In the genomic region with DNA sequence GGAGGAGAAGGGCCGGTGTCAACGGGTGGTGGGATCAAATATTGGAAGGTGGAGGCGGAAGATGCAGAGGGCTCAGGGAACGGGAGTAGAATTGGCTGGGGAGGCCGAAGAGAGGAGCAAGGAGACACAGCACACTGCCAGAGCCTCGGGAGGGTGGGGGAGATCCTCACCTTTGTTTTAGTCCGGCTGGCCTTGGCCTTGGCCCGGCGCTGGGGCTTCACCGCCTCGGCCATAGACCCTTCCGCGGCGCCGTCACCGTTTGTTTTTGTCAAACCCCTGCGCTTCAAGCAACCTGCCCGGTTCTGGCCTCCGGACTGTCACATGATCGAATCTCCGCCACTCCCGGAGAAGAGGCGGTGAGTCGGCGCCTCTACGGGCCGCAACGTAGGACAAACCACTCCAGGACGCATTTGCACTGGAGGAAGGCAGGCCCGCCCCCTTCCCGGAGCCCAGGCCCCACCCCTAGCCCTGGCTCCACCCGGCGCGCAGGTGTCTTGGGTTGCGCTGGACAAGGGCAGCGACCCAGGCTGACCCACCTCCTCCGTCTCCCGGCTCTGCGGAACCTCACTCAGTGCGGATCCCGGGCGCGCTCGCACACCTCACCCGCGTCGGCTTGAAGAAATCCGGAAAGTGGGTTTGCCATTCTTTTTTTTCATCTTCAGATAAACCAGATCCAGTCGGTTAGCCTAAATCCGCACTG, we compare ENCODE assay signal across 8 cellular contexts. TPM values are rescaled to one million over a fixed set of nuclear protein-coding genes. Genes with fewer than 3 reads are reported as not detected.
A peak's percentile ranks its signal among the peaks of the same experiment; 100 is the strongest.
DNase-seq lines count a peak whose midpoint lies in the region; ATAC-seq and TF ChIP-seq lines count a peak whose summit lies in the region.

A gene with protein sequence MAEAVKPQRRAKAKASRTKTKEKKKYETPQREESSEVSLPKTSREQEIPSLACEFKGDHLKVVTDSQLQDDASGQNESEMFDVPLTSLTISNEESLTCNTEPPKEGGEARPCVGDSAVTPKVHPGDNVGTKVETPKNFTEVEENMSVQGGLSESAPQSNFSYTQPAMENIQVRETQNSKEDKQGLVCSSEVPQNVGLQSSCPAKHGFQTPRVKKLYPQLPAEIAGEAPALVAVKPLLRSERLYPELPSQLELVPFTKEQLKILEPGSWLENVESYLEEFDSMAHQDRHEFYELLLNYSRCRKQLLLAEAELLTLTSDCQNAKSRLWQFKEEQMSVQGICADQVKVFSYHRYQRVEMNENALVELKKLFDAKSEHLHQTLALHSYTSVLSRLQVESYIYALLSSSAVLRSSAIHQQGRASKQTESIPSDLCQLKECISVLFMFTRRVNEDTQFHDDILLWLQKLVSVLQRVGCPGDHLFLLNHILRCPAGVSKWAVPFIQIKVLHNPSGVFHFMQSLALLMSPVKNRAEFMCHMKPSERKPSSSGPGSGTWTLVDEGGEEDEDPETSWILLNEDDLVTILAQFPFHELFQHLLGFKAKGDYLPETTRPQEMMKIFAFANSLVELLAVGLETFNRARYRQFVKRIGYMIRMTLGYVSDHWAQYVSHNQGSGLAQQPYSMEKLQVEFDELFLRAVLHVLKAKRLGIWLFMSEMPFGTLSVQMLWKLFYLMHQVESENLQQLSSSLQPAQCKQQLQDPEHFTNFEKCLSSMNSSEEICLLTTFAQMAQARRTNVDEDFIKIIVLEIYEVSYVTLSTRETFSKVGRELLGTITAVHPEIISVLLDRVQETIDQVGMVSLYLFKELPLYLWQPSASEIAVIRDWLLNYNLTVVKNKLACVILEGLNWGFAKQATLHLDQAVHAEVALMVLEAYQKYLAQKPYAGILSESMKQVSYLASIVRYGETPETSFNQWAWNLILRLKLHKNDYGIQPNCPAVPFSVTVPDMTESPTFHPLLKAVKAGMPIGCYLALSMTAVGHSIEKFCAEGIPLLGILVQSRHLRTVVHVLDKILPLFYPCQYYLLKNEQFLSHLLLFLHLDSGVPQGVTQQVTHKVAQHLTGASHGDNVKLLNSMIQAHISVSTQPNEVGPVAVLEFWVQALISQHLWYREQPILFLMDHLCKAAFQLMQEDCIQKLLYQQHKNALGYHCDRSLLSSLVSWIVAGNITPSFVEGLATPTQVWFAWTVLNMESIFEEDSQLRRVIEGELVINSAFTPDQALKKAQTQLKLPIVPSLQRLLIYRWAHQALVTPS (N-terminal part only) (minus strand): TSS at position 323 of the 700 bp plus-strand sequence. CDS start 90 bp downstream, at position 233.

- peak within 1 kb of the TSS; percentile 21 for H3K27ac ChIP-seq in temporal lobe (ENCODE audit: low read depth, low read length)

- ATAC-seq in HG02642 (IDR thresholded peaks at IDR 0.05; ENCODE audit: poor library complexity, unreplicated experiment) (peak; percentile 99), omental fat pad (ENCODE audit: low FRiP score) (peak; percentile 100)
- peak; percentile 98 to 99 for ATAC-seq in activated naive CD4-positive, alpha-beta T cell treated with anti-CD3 and anti-CD28 coated beads, Interleukin-2, amount 50 U/mL, for 72 hours

- peak; percentile 95 for DNase-seq in NCI-H1105 (lab: John Stamatoyannopoulos, UW)
- DNase-seq in SKM-1 treated with dmso at 0.1 percent for 144 hours (lab: John Stamatoyannopoulos, UW; ENCODE audit: unreplicated experiment), result peak; percentile 86
- peak; percentile 88 to 95 for DNase-seq in activated naive CD4-positive, alpha-beta T cell treated with anti-CD3 and anti-CD28 coated beads, Interleukin-2, amount 50 U/mL, for 72 hours (ENCODE audit: low spot score in 2 of 2)
- peak; percentile 95 for DNase-seq in glutamatergic neuron
- DNase-seq in omental fat pad (ENCODE audit: low spot score), result peak; percentile 87

- peaks cover 2% of the 10 kb centered on the region for H3K4me1 Mint-ChIP-seq in glutamatergic neuron (ENCODE audit: low read depth, unreplicated experiment)

- no peak for TF ChIP-seq CTCF in glutamatergic neuron (IDR thresholded peaks at IDR 0.05; ENCODE audit: partially characterized antibody, unreplicated experiment)
- TF ChIP-seq CTCF in omental fat pad (IDR thresholded peaks at IDR 0.05), result no peak

- H3K27ac Mint-ChIP-seq in activated naive CD4-positive, alpha-beta T cell treated with anti-CD3 and anti-CD28 coated beads, Interleukin-2, amount 50 U/mL, for 72 hours, result peak within 1 kb of the TSS; percentile 97
- peak within 1 kb of the TSS; percentile 92 for H3K27ac Mint-ChIP-seq in glutamatergic neuron (ENCODE audit: unreplicated experiment)

- H3K27me3 Mint-ChIP-seq in glutamatergic neuron (ENCODE audit: unreplicated experiment), result peaks cover 3% of the 10 kb centered on the region

- peaks cover 8 to 16% of the 10 kb centered on the region in 2 donors for H3K36me3 Mint-ChIP-seq in activated naive CD4-positive, alpha-beta T cell treated with anti-CD3 and anti-CD28 coated beads, Interleukin-2, amount 50 U/mL, for 72 hours
- H3K36me3 Mint-ChIP-seq in glutamatergic neuron (ENCODE audit: unreplicated experiment), result no peaks in the 10 kb centered on the region

- peak within 1 kb of the TSS; percentile 99 for H3K4me3 Mint-ChIP-seq in glutamatergic neuron (ENCODE audit: unreplicated experiment)

- TF ChIP-seq POLR2A in GM10847 (IDR thresholded peaks at IDR 0.05; ENCODE audit: extremely low read depth, insufficient read length), result peak; percentile 59

- no peaks in the 10 kb centered on the region for H3K9me3 Mint-ChIP-seq in activated naive CD4-positive, alpha-beta T cell treated with anti-CD3 and anti-CD28 coated beads, Interleukin-2, amount 50 U/mL, for 72 hours
- peaks cover 4% of the 10 kb centered on the region for H3K9me3 Mint-ChIP-seq in glutamatergic neuron (ENCODE audit: unreplicated experiment)

RNA-seq across cellular contexts. Expression of the gene that starts here (rescaled TPM):
- total RNA-seq in activated naive CD4-positive, alpha-beta T cell treated with anti-CD3 and anti-CD28 coated beads, Interleukin-2, amount 50 U/mL, for 72 hours, result 10 to 100 TPM; 20.9 to 34.2 TPM
- 36.6 TPM for total RNA-seq in glutamatergic neuron (ENCODE audit: unreplicated experiment)
- total RNA-seq in omental fat pad, result 10 to 100 TPM; 24.9 to 43.7 (median 26.2) TPM
- total RNA-seq in temporal lobe, result 26.8 TPM

Comparison
In these comparisons a context has a peak if more than half of its experiments do, and no peak if none do; other contexts are left out.
1. Peak in every context shown above with its lines: DNase-seq, ATAC-seq and H3K27ac ChIP-seq.